ENCODE assay signal across 1 cellular context in genomic region chr3:23111799-23112198, GRCh38.
TF ChIP-seq lines count a peak whose summit lies in the region.

No MANE protein-coding gene starts in this region.

TF ChIP-seq in GM23338, 12 proteins besides CTCF, POLR2A, EP300 and RAD21 (continued from another document):
- TF ChIP-seq ZNF462 (CRISPR knock-in tag; IDR thresholded peaks at IDR 0.05) (no peak), REST (IDR thresholded peaks at IDR 0.05; ENCODE audit: unreplicated experiment) (no peak), JUNB (IDR thresholded peaks at IDR 0.05; ENCODE audit: unreplicated experiment) (no peak), ZNF114 (CRISPR knock-in tag; IDR thresholded peaks at IDR 0.05) (no peak), EZH2phosphoT487 (IDR thresholded peaks at IDR 0.05; ENCODE audit: unreplicated experiment) (no peak)
